8 cellular contexts compared by ENCODE assay signal in the genomic region with DNA sequence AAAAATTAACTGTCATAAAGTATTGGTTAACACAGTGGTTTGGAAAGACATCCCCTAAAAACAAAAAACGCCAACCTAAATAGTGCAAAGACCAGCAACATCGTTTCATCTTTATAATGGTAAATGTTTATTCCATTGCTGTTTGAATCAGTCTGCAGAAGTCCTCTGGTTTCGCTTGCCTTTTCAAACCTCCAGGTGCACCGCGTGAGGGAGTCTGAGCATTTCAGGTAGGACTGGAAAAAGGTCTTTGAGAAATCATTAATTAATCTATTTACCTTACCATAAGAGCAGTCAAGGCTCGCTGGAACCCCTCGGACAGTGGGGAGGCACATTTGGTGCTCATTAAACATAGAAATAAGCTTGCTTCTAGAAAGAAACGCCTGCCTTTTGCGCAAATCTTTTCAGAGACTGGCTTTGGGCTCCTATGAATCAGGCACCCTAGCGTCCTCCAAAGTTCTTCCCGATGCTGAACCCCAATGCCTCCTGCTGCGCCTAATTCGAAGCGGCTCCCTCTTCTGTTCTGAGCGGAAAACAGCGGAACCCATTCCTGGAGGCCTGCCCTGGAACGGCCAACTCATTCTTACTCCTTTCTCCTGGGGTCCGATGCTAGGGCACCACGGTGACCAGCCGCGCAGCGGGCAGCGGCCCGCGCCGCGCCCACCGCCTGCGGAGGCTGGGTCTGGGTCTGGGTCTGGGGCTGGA. TPM values are rescaled to one million over a fixed set of nuclear protein-coding genes. Genes with fewer than 3 reads are reported as not detected.
A peak's percentile ranks its signal among the peaks of the same experiment; 100 is the strongest.
DNase-seq lines count a peak whose midpoint lies in the region; ATAC-seq and TF ChIP-seq lines count a peak whose summit lies in the region.

No MANE protein-coding gene starts in this region.

- H3K9ac ChIP-seq in skeletal muscle satellite cell (ENCODE audit: low read depth, low read length): no peak overlapping the region

- H3K36me3 ChIP-seq in skeletal muscle satellite cell (ENCODE audit: insufficient read depth, low read length): no peaks in the 10 kb centered on the region

- H3K27me3 ChIP-seq in skeletal muscle satellite cell (ENCODE audit: control insufficient read depth, insufficient read depth, low read length): peaks cover 64% of the 10 kb centered on the region

- no peaks in the 10 kb centered on the region for H3K9me3 ChIP-seq in skeletal muscle satellite cell (replicated peaks; ENCODE audit: low read length)

- H3K4me3 ChIP-seq in fibroblast of villous mesenchyme (ENCODE audit: low read depth, low read length) (peak overlapping the region; percentile 33), skeletal muscle satellite cell (ENCODE audit: low read length) (peak overlapping the region; percentile 61)

- TF ChIP-seq CTCF in fibroblast of villous mesenchyme (IDR thresholded peaks at IDR 0.05; ENCODE audit: insufficient read depth, low read depth, low read length): no peak

- H3K4me2 ChIP-seq in skeletal muscle satellite cell (ENCODE audit: low read length): peak overlapping the region; percentile 83

- ATAC-seq in HG03520 (IDR thresholded peaks at IDR 0.05; ENCODE audit: unreplicated experiment) (no peak), HG03139 (IDR thresholded peaks at IDR 0.05; ENCODE audit: unreplicated experiment) (no peak)

- DNase-seq in DMS 273 (lab: John Stamatoyannopoulos, UW; ENCODE audit: unreplicated experiment): peak; percentile 56
- DNase-seq in DMS 273 treated with DMSO at 0.1 percent for 48 hours (lab: John Stamatoyannopoulos, UW): no peak
- peak; percentile 71 for DNase-seq in NCI-H526 treated with DMSO at 0.1 percent for 48 hours (lab: John Stamatoyannopoulos, UW)
- peak; percentile 31 for DNase-seq in fibroblast of villous mesenchyme (ENCODE audit: low read depth)
- DNase-seq in COLO829 (ENCODE audit: low spot score): no peak

- peaks cover 9% of the 10 kb centered on the region for H3K4me1 ChIP-seq in skeletal muscle satellite cell (ENCODE audit: control insufficient read depth, insufficient read depth, low read length)

RNA-seq across cellular contexts. Expression of a gene that starts 0.9 kb away (rescaled TPM):
- total RNA-seq in fibroblast of villous mesenchyme: 0.32 and 1.3 TPM in 2 replicates
- under 0.01 TPM in 1 of 2 replicates, not detected in the other for total RNA-seq in skeletal muscle satellite cell (2012; rRNA removed)

Comparison
In these comparisons a context has a peak if more than half of its experiments do, and no peak if none do; other contexts are left out.
1. DNase-seq: peak in DMS 273 (single experiment), NCI-H526 treated with DMSO at 0.1 percent for 48 hours (single experiment) and fibroblast of villous mesenchyme (single experiment); none in DMS 273 treated with DMSO at 0.1 percent for 48 hours (single experiment) and COLO829 (single experiment).